Comparison of ENCODE assay signal across 10 cellular contexts in the genomic region with DNA sequence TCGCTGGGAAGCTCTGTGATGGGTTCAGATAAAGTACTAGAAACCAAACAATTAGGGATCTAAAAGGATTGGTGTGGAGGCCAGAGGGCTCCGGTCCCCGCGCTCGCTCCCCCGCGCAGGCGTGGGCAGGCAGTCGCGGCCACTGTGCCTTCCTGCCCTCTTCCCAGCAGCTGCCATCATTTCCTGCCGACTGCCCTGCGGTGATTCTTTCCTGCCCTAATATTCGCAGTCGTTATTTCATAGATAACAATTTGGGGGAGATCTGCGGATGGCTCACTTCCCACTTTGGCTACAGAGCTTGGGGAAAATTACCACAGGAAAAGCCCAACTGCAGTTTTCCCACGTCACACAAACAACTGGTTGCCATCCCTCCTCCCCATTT. TPM values are rescaled to one million over a fixed set of nuclear protein-coding genes. Genes with fewer than 3 reads are reported as not detected.
DNase-seq lines count a peak whose midpoint lies in the region; FAIRE-seq and TF ChIP-seq lines count a peak whose summit lies in the region.
"Had no signal": no experiment of that assay in that cellular context is flagged by ENCODE, and none has a peak within 500 bp of the region (broad histone marks: within the 10 kb centered on the region; RNA-seq: fewer than 3 reads in every experiment).

No MANE protein-coding gene starts in this region.

- WGBS in mammary epithelial cell (ENCODE audit: low coverage, missing lambda C conversion rate): 5% methylated on average over 15 of the region's 16 CpGs

- H3K36me3 ChIP-seq in mammary epithelial cell (ENCODE audit: insufficient read depth, low read length) (no peaks in the 10 kb centered on the region), keratinocyte (ENCODE audit: control insufficient read depth in 2 of 2, extremely low read depth in 1 of 2, insufficient read depth in 2 of 2, low read length in 2 of 2) (no peaks in the 10 kb centered on the region), subcutaneous abdominal adipose tissue (ENCODE audit: control insufficient read depth in 5 of 5, insufficient read depth in 5 of 5, low read length in 5 of 5) (no peaks in the 10 kb centered on the region), colonic mucosa (no peaks in the 10 kb centered on the region)

- CTCF ChIA-PET in mammary epithelial cell (lab: Charles Lee; ENCODE audit: low non-redundant PET): no interaction called here

- H3K9ac ChIP-seq in mammary epithelial cell (ENCODE audit: insufficient read depth, low read length): no peak overlapping the region
- no peak overlapping the region for H3K9ac ChIP-seq in keratinocyte (ENCODE audit: control insufficient read depth, extremely low read depth, insufficient read depth, low read length)
- H3K9ac ChIP-seq in subcutaneous abdominal adipose tissue (ENCODE audit: low read length in 5 of 5): no peak overlapping the region
- no peak overlapping the region for H3K9ac ChIP-seq in colonic mucosa (ENCODE audit: low read depth in 2 of 2, low read length in 2 of 2)

- in situ Hi-C loops in mammary epithelial cell (cut with MboI; ENCODE audit: low sequenced_read_pairs in 2 of 2): loop anchor here (10.0 to 25.0 kb wide), 3 partner anchors 740 to 965 kb away; no protein-coding TSS in a partner anchor

- TF ChIP-seq RAD21 in Ishikawa (IDR thresholded peaks at IDR 0.05; ENCODE audit: low read depth): no peak

- no peaks in the 10 kb centered on the region for H3K9me3 ChIP-seq in mammary epithelial cell (replicated peaks; ENCODE audit: insufficient read depth, low read length)
- H3K9me3 ChIP-seq in keratinocyte (ENCODE audit: control insufficient read depth, low read depth, low read length): no peaks in the 10 kb centered on the region
- H3K9me3 ChIP-seq in subcutaneous abdominal adipose tissue (ENCODE audit: control insufficient read depth in 5 of 5, low read length in 5 of 5): no peaks in the 10 kb centered on the region
- no peaks in the 10 kb centered on the region for H3K9me3 ChIP-seq in colonic mucosa

- no peak overlapping the region for H3K27ac ChIP-seq in mammary epithelial cell (ENCODE audit: insufficient read depth, low read depth, low read length)
- H3K27ac ChIP-seq in keratinocyte (ENCODE audit: control insufficient read depth, insufficient read depth, low read length): no peak overlapping the region
- no peak overlapping the region for H3K27ac ChIP-seq in subcutaneous abdominal adipose tissue (ENCODE audit: low read depth, low read length)
- no peak overlapping the region for H3K27ac ChIP-seq in colonic mucosa

- H3K27me3 ChIP-seq in mammary epithelial cell (ENCODE audit: insufficient read depth, low read length) (peaks cover 31% of the 10 kb centered on the region), keratinocyte (ENCODE audit: control insufficient read depth, extremely low read depth, insufficient read depth, low read length) (peaks cover 43% of the 10 kb centered on the region), subcutaneous abdominal adipose tissue (ENCODE audit: control insufficient read depth in 5 of 5, insufficient read depth in 4 of 5, low read length in 5 of 5) (peaks cover 27 to 43% (median 31%) of the 10 kb centered on the region in 5 donors), colonic mucosa (peaks cover 29% of the 10 kb centered on the region)

- TF ChIP-seq EP300 in Ishikawa (IDR thresholded peaks at IDR 0.05; ENCODE audit: borderline replicate concordance): no peak

- intact Hi-C loops in mammary epithelial cell (cut with micrococcal nuclease): no loop called here
- intact Hi-C loops in colonic mucosa (cut with DNase I): no loop called here

- no peak for DNase-seq in mammary epithelial cell
- DNase-seq in keratinocyte (ENCODE audit: low read depth, low spot score): no peak
- DNase-seq in AML-193 (lab: John Stamatoyannopoulos, UW): no peak
- DNase-seq in colonic mucosa: no peak
- DNase-seq in DMS79 treated with DMSO at 0.1 percent for 48 hours (lab: John Stamatoyannopoulos, UW): no peak

- H3K79me2 ChIP-seq in mammary epithelial cell (ENCODE audit: insufficient read depth, low read length) (no peaks in the 10 kb centered on the region), keratinocyte (ENCODE audit: control insufficient read depth, insufficient read depth, low read length) (no peaks in the 10 kb centered on the region)

- H3K4me2 ChIP-seq in mammary epithelial cell (ENCODE audit: insufficient read depth, low read depth, low read length) (peak overlapping the region; percentile 81), keratinocyte (ENCODE audit: control insufficient read depth, extremely low read depth, insufficient read depth, low read depth, low read length) (peak overlapping the region; percentile 75)

- FAIRE-seq in keratinocyte (lab: Jason Lieb, UNC): no peak
- FAIRE-seq: RCC 7860 had no signal

- H3K9me1 ChIP-seq in keratinocyte (ENCODE audit: control insufficient read depth, extremely low read depth, insufficient read depth, low read length): no peaks in the 10 kb centered on the region

- H4K20me1 ChIP-seq in mammary epithelial cell (ENCODE audit: insufficient read depth, low read length): no peaks in the 10 kb centered on the region
- no peaks in the 10 kb centered on the region for H4K20me1 ChIP-seq in keratinocyte (ENCODE audit: control insufficient read depth, extremely low read depth, insufficient read depth, low read length)

- H3K4me1 ChIP-seq in mammary epithelial cell (ENCODE audit: insufficient read depth, low read length) (peaks cover 17% of the 10 kb centered on the region), keratinocyte (ENCODE audit: control insufficient read depth, extremely low read depth, insufficient read depth, low read length) (peaks cover 5% of the 10 kb centered on the region), subcutaneous abdominal adipose tissue (ENCODE audit: control insufficient read depth in 5 of 5, insufficient read depth in 5 of 5, low read length in 5 of 5) (peaks cover 0 to 21% (median 17%) of the 10 kb centered on the region in 5 donors), colonic mucosa (no peaks in the 10 kb centered on the region)

- no TSS peak for BruUV-seq in mammary epithelial cell (replicated peaks; lab: Mats Ljungman, UMichigan)

- H3K4me3 ChIP-seq in mammary epithelial cell (replicated peaks in 1 of 3; ENCODE audit: insufficient read depth in 1 of 3, low read depth in 2 of 3, low read length in 3 of 3) (peak overlapping the region; percentile 22 to 49 (median 42)), keratinocyte (ENCODE audit: control insufficient read depth in 2 of 3, extremely low read depth in 1 of 3, insufficient read depth in 2 of 3, low read depth in 1 of 3, low read length in 3 of 3) (peak overlapping the region; percentile 0 to 40 (median 38)), subcutaneous abdominal adipose tissue (ENCODE audit: low read depth in 1 of 5, low read length in 5 of 5) (peak overlapping the region in 4 of 5 donors; percentile 40 to 54 (median 48)), colonic mucosa (no peak overlapping the region)

- dilution Hi-C loops in mammary epithelial cell (cut with HindIII; ENCODE audit: low sequenced_read_pairs): no loop called here
- dilution Hi-C loops in keratinocyte (cut with MboI; ENCODE audit: extremely low pct_ligation_motif_present, low sequenced_read_pairs): loop anchor here (25.0 kb wide), 1 partner anchor 740 kb away; no protein-coding TSS in a partner anchor

- TF ChIP-seq CTCF in mammary epithelial cell (conservative IDR thresholded peaks at IDR 0.05 in 1 of 2, IDR thresholded peaks at IDR 0.05 in 1 of 2; ENCODE audit: extremely low read depth in 1 of 2, insufficient read depth in 1 of 2, low read depth in 1 of 2, low read length in 2 of 2): no peak
- TF ChIP-seq CTCF in keratinocyte (optimal IDR thresholded peaks at IDR 0.05 in 1 of 3, IDR thresholded peaks at IDR 0.05 in 1 of 3, conservative IDR thresholded peaks at IDR 0.05 in 1 of 3; ENCODE audit: extremely low read depth in 1 of 3, insufficient read depth in 2 of 3, low read length in 3 of 3): no peak
- no peak for TF ChIP-seq CTCF in colonic mucosa (IDR thresholded peaks at IDR 0.05)

- H2AFZ ChIP-seq in mammary epithelial cell (ENCODE audit: low read depth, low read length) (peak overlapping the region; percentile 88), keratinocyte (ENCODE audit: control insufficient read depth, low read length) (no peak overlapping the region)

TF ChIP-seq in Ishikawa, 13 proteins besides CTCF, POLR2A, EP300 and RAD21:
- TF ChIP-seq USF1 (IDR thresholded peaks at IDR 0.05) (no peak), TAF1 (IDR thresholded peaks at IDR 0.05; ENCODE audit: low read depth) (0 out of 2 replicates have a peak, but pooled peaks have one; percentile 17)
- TF ChIP-seq, protein P1, sequence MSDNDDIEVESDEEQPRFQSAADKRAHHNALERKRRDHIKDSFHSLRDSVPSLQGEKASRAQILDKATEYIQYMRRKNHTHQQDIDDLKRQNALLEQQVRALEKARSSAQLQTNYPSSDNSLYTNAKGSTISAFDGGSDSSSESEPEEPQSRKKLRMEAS (IDR thresholded peaks at IDR 0.05): no peak

RNA-seq across cellular contexts. Expression of gene GRIA2, which starts 2.2 kb away (rescaled TPM):
- total RNA-seq in mammary epithelial cell (not detected), colonic mucosa (not detected)
- polyA plus RNA-seq in mammary epithelial cell (not detected), keratinocyte (not detected in 3 replicates)
- polyA minus RNA-seq in mammary epithelial cell (not detected), keratinocyte (not detected in 3 replicates)
- not detected for polyA plus RNA-seq in keratinocyte (2011; ENCODE audit: low read depth)
- not detected in 2 replicates for polyA plus RNA-seq in keratinocyte (2011; cell fraction: cytosol; rRNA removed)
- not detected in 2 replicates for polyA plus RNA-seq in keratinocyte (2011; cell fraction: nucleus; rRNA removed)
- not detected in 2 replicates for polyA plus RNA-seq in keratinocyte (2012; ENCODE audit: low replicate concordance)
- polyA minus RNA-seq in keratinocyte (2011; cell fraction: cytosol; rRNA and poly(A)+ RNA removed): not detected
- not detected in 2 replicates for polyA minus RNA-seq in keratinocyte (2011; cell fraction: nucleus; rRNA and poly(A)+ RNA removed)
- total RNA-seq: LHCN-M2, subcutaneous adipose tissue had no signal
